In the genomic region with DNA sequence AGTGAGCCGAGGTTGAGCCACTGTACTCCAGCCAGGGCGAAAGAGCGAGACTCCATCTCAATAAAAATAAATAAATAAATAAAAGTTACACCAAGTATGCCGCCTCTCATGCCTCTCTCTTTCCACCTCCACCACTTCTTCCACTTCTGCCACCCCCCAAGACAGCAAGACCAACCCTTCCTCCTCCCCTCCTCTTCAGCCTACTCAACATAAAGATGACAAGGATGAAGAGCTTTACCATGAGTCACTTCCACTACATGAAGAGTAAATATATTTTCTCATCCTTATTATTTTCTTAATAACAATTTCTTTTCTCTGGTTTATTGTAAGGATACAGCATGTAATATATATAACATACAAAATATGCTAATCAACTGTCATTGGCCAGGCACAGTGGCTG, we compare ENCODE assay signal across 20 cellular contexts.
"Had no signal": no experiment of that assay in that cellular context is flagged by ENCODE, and none has a peak within 500 bp of the region (broad histone marks: within the 10 kb centered on the region; RNA-seq: fewer than 3 reads in every experiment).

No MANE protein-coding gene starts in this region.

- H3K36me3 ChIP-seq: left lung, right lobe of liver had no signal

- H3K27ac Mint-ChIP-seq: activated B cell treated with CpG ODN at 0.5 μM for 24 hours; activated CD4-positive, alpha-beta T cell treated with anti-CD3 and anti-CD28 coated beads for 36 hours; activated naive CD8-positive, alpha-beta T cell treated with anti-CD3 and anti-CD28 coated beads for 36 hours; activated T-helper 1 cell treated with anti-CD3 and anti-CD28 coated beads, Interleukin-12 subunit alpha, Interleukin-12 subunit beta, Interleukin-2, Interleukin-4 antibody, amounts not matched to agents 30 ng/mL and 10 ng/mL and 1 ng/mL, durations not matched to agents 14 hours and 24 hours and 36 hours; stimulated activated naive CD8-positive, alpha-beta T cell treated with anti-CD3 and anti-CD28 coated beads, Interleukin-15, Interleukin-2, amounts not matched to agents 100 ng/mL and 50 ng/mL, for 24 hours had no signal

- DNase-seq: activated B cell treated with CpG ODN at 0.5 μM for 24 hours; activated CD4-positive, alpha-beta memory T cell treated with anti-CD3 and anti-CD28 coated beads for 36 hours; activated CD4-positive, alpha-beta T cell treated with anti-CD3 and anti-CD28 coated beads for 36 hours; activated gamma-delta T cell treated with Interleukin-2 at 50 U/mL for 16 hours; activated naive CD8-positive, alpha-beta T cell treated with anti-CD3 and anti-CD28 coated beads for 36 hours; amniotic stem cell; cerebellar nuclear complex; foreskin melanocyte; left lung; naive B cell; occipital lobe; stimulated activated CD4-positive, alpha-beta T cell treated with anti-CD3 and anti-CD28 coated beads, Interleukin-1b, Interleukin-23, amount 100 ng/mL, for 48 hours; T-helper 1 cell; tibial artery had no signal

- H3K9me3 Mint-ChIP-seq: activated B cell treated with CpG ODN at 0.5 μM for 24 hours; activated CD4-positive, alpha-beta memory T cell treated with anti-CD3 and anti-CD28 coated beads for 36 hours; activated naive CD8-positive, alpha-beta T cell treated with anti-CD3 and anti-CD28 coated beads for 36 hours; activated T-helper 1 cell treated with anti-CD3 and anti-CD28 coated beads, Interleukin-12 subunit alpha, Interleukin-12 subunit beta, Interleukin-2, Interleukin-4 antibody, amounts not matched to agents 30 ng/mL and 10 ng/mL and 1 ng/mL, durations not matched to agents 14 hours and 24 hours and 36 hours; naive B cell; stimulated activated naive CD8-positive, alpha-beta T cell treated with anti-CD3 and anti-CD28 coated beads, Interleukin-15, Interleukin-2, amounts not matched to agents 100 ng/mL and 50 ng/mL, for 24 hours had no signal

- H3K27ac ChIP-seq: left lung, right lobe of liver, tibial artery had no signal

- H3K4me3 ChIP-seq: left lung, lung, right lobe of liver, skin epidermis, tibial artery had no signal

- H3K27me3 ChIP-seq: left lung, right lobe of liver, tibial artery had no signal

- H3K36me3 Mint-ChIP-seq: activated CD4-positive, alpha-beta memory T cell treated with anti-CD3 and anti-CD28 coated beads for 36 hours; naive B cell had no signal

- ATAC-seq: activated CD4-positive, alpha-beta T cell treated with anti-CD3 and anti-CD28 coated beads for 36 hours; esophagus mucosa; left lung had no signal

- H3K27me3 Mint-ChIP-seq: activated B cell treated with CpG ODN at 0.5 μM for 24 hours; activated CD4-positive, alpha-beta memory T cell treated with anti-CD3 and anti-CD28 coated beads for 36 hours; activated CD4-positive, alpha-beta T cell treated with anti-CD3 and anti-CD28 coated beads for 36 hours; activated naive CD8-positive, alpha-beta T cell treated with anti-CD3 and anti-CD28 coated beads for 36 hours; naive B cell; stimulated activated naive CD8-positive, alpha-beta T cell treated with anti-CD3 and anti-CD28 coated beads, Interleukin-15, Interleukin-2, amounts not matched to agents 100 ng/mL and 50 ng/mL, for 24 hours had no signal

- H3K9me3 ChIP-seq: left lung, right lobe of liver, tibial artery had no signal

- H3K4me3 Mint-ChIP-seq: activated B cell treated with CpG ODN at 0.5 μM for 24 hours; activated CD4-positive, alpha-beta memory T cell treated with anti-CD3 and anti-CD28 coated beads for 36 hours; activated CD4-positive, alpha-beta T cell treated with anti-CD3 and anti-CD28 coated beads for 36 hours; activated naive CD8-positive, alpha-beta T cell treated with anti-CD3 and anti-CD28 coated beads for 36 hours; activated T-helper 1 cell treated with anti-CD3 and anti-CD28 coated beads, Interleukin-12 subunit alpha, Interleukin-12 subunit beta, Interleukin-2, Interleukin-4 antibody, amounts not matched to agents 30 ng/mL and 10 ng/mL and 1 ng/mL, durations not matched to agents 14 hours and 24 hours and 36 hours; stimulated activated naive CD8-positive, alpha-beta T cell treated with anti-CD3 and anti-CD28 coated beads, Interleukin-15, Interleukin-2, amounts not matched to agents 100 ng/mL and 50 ng/mL, for 24 hours had no signal
